16 cellular contexts compared by ENCODE assay signal in genomic region chr5:40995816-40996586, GRCh38.
DNase-seq lines count a peak whose midpoint lies in the region; TF ChIP-seq lines count a peak whose summit lies in the region.
"Had no signal": no experiment of that assay in that cellular context is flagged by ENCODE, and none has a peak within 500 bp of the region (broad histone marks: within the 10 kb centered on the region; RNA-seq: fewer than 3 reads in every experiment).

No MANE protein-coding gene starts in this region.

- H3K9ac ChIP-seq in mammary epithelial cell (ENCODE audit: insufficient read depth, low read length), result no peak overlapping the region
- H3K9ac ChIP-seq: BLaER1 had no signal

- H3K4me3 ChIP-seq in PC-9 (no peak overlapping the region), mammary epithelial cell (replicated peaks in 1 of 3; ENCODE audit: insufficient read depth in 1 of 3, low read depth in 2 of 3, low read length in 3 of 3) (no peak overlapping the region), kidney epithelial cell (ENCODE audit: low read depth, low read length) (no peak overlapping the region)
- H3K4me3 ChIP-seq: A549, BLaER1 had no signal

- peaks cover 9% of the 10 kb centered on the region for H3F3A ChIP-seq in PC-9 (ENCODE audit: insufficient read depth, low read depth)

- H3K4me2 ChIP-seq in PC-9 (no peak overlapping the region), mammary epithelial cell (ENCODE audit: insufficient read depth, low read depth, low read length) (no peak overlapping the region)
- H3K4me2 ChIP-seq: A549, BLaER1 had no signal

- H3K9me3 ChIP-seq in PC-9 (ENCODE audit: insufficient read depth, low read depth) (no peaks in the 10 kb centered on the region; the same call in 1 of the 2 replicates), mammary epithelial cell (replicated peaks; ENCODE audit: insufficient read depth, low read length) (no peaks in the 10 kb centered on the region)
- H3K9me3 ChIP-seq: A549, Caco-2 had no signal

- TF ChIP-seq CTCF in PC-9 (conservative IDR thresholded peaks at IDR 0.05) (no peak), mammary epithelial cell (conservative IDR thresholded peaks at IDR 0.05 in 1 of 2, IDR thresholded peaks at IDR 0.05 in 1 of 2; ENCODE audit: extremely low read depth in 1 of 2, insufficient read depth in 1 of 2, low read depth in 1 of 2, low read length in 2 of 2) (no peak), kidney epithelial cell (IDR thresholded peaks at IDR 0.05; ENCODE audit: insufficient read depth, low read length, poor library complexity, severe bottlenecking) (no peak)

- no TSS peak for BruUV-seq in PC-9 (replicated peaks; lab: Mats Ljungman, UMichigan)
- no TSS peak for BruUV-seq in mammary epithelial cell (replicated peaks; lab: Mats Ljungman, UMichigan)

- 80% methylated on average over 5 of the region's 5 CpGs for WGBS in mammary epithelial cell (ENCODE audit: low coverage, missing lambda C conversion rate)

- DNase-seq in PC-9, result no peak
- DNase-seq in mammary epithelial cell, result peak; percentile 55
- peak; percentile 51 for DNase-seq in kidney epithelial cell (ENCODE audit: low read depth)
- DNase-seq in renal cortical epithelial cell (ENCODE audit: low read depth), result peak; percentile 67
- DNase-seq in AG20443 (ENCODE audit: low spot score), result no peak
- DNase-seq in SIG-M5 treated with dmso at 0.1 percent for 504 hours (lab: John Stamatoyannopoulos, UW; ENCODE audit: unreplicated experiment), result no peak
- no peak for DNase-seq in HK-2 (ENCODE audit: unreplicated experiment)
- DNase-seq: Caco-2; CD8-positive, alpha-beta memory T cell; DMS53; GF-D8; GOT3; HCEC 1CT; HFFc6 had no signal

- H4K20me1 ChIP-seq in PC-9 (ENCODE audit: insufficient read depth) (no peaks in the 10 kb centered on the region), mammary epithelial cell (ENCODE audit: insufficient read depth, low read length) (no peaks in the 10 kb centered on the region)
- H4K20me1 ChIP-seq: BLaER1 had no signal

- POLR2A ChIA-PET in PC-9 (lab: Charles Lee; ENCODE audit: unreplicated experiment), result no interaction called here

- H3K9me2 ChIP-seq in PC-9 (ENCODE audit: insufficient read depth), result no peaks in the 10 kb centered on the region

- H3K4me1 ChIP-seq in PC-9 (replicated peaks; ENCODE audit: insufficient read depth), result peaks cover 14% of the 10 kb centered on the region
- H3K4me1 ChIP-seq in mammary epithelial cell (ENCODE audit: insufficient read depth, low read length), result peaks cover 3% of the 10 kb centered on the region
- H3K4me1 ChIP-seq: A549, BLaER1, Caco-2 had no signal

- CTCF ChIA-PET in PC-9 (lab: Charles Lee) (no interaction called here), mammary epithelial cell (lab: Charles Lee; ENCODE audit: low non-redundant PET) (no interaction called here)

- H3K79me2 ChIP-seq in PC-9 (ENCODE audit: low read depth), result no peaks in the 10 kb centered on the region
- H3K79me2 ChIP-seq in mammary epithelial cell (ENCODE audit: insufficient read depth, low read length), result no peaks in the 10 kb centered on the region

- dilution Hi-C loops in mammary epithelial cell (cut with HindIII; ENCODE audit: low sequenced_read_pairs), result no loop called here

- intact Hi-C loops in PC-9 (cut with micrococcal nuclease; ENCODE audit: unreplicated experiment) (loop anchor here (5.0 kb wide), 1 partner anchor 94 kb away; no protein-coding TSS in a partner anchor), mammary epithelial cell (cut with micrococcal nuclease) (no loop called here)

- in situ Hi-C loops in mammary epithelial cell (cut with MboI; ENCODE audit: low sequenced_read_pairs in 2 of 2), result no loop called here

- no peaks in the 10 kb centered on the region for H3K36me3 ChIP-seq in PC-9 (ENCODE audit: low read depth)
- H3K36me3 ChIP-seq in mammary epithelial cell (ENCODE audit: insufficient read depth, low read length), result no peaks in the 10 kb centered on the region
- no peaks in the 10 kb centered on the region for H3K36me3 ChIP-seq in kidney epithelial cell (ENCODE audit: control insufficient read depth, insufficient read depth, low read length)
- H3K36me3 ChIP-seq: BLaER1 had no signal

- H3K27ac ChIP-seq in PC-9 (no peak overlapping the region), mammary epithelial cell (ENCODE audit: insufficient read depth, low read depth, low read length) (no peak overlapping the region)
- H3K27ac ChIP-seq: A549, BLaER1 had no signal

- H3K27me3 ChIP-seq in PC-9 (ENCODE audit: insufficient read depth, low read depth) (no peaks in the 10 kb centered on the region), mammary epithelial cell (ENCODE audit: insufficient read depth, low read length) (no peaks in the 10 kb centered on the region), kidney epithelial cell (ENCODE audit: control insufficient read depth, insufficient read depth, low read length) (no peaks in the 10 kb centered on the region)
- H3K27me3 ChIP-seq: BLaER1 had no signal

- H2AFZ ChIP-seq in PC-9 (0 out of 2 replicates have a peak overlapping the region, but pooled peaks have one; percentile 15), mammary epithelial cell (ENCODE audit: low read depth, low read length) (no peak overlapping the region)

Comparison
In these comparisons a context has a peak if more than half of its experiments do, and no peak if none do; other contexts are left out.
1. DNase-seq: peak in mammary epithelial cell (single experiment), kidney epithelial cell (single experiment) and renal cortical epithelial cell (single experiment); none in PC-9 (0 of 2), AG20443 (single experiment), SIG-M5 treated with dmso at 0.1 percent for 504 hours (single experiment) and HK-2 (single experiment).